In the genomic region with DNA sequence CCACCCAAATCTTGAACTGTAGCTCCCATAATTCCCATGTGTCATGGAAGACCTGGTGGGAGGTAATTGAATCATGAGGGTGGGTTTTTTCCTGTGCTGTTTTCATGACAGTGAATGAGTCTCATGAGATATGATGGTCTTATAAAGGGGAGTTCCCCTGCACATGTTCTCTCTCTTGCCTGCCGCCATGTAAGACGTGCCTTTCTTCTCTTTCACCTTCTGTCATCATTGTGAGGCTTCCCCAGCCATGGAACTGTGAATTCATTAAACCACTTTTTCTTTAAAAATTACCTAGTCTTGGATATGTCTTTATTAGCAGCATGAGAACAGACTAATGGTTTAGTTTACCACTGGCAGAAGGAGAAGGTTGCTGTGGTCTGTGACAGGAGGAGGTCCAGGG, we compare ENCODE assay signal across 25 cellular contexts.
DNase-seq lines count a peak whose midpoint lies in the region; ATAC-seq, FAIRE-seq and TF ChIP-seq lines count a peak whose summit lies in the region.
"Had no signal": no experiment of that assay in that cellular context is flagged by ENCODE, and none has a peak within 500 bp of the region (broad histone marks: within the 10 kb centered on the region; RNA-seq: fewer than 3 reads in every experiment).

No MANE protein-coding gene starts in this region.

- H3K9me3 ChIP-seq in A549: peaks cover 9% of the 10 kb centered on the region; the same call in 1 of the 3 replicates
- no peaks in the 10 kb centered on the region for H3K9me3 ChIP-seq in H9 (ENCODE audit: control insufficient read depth, low read depth, low read length)
- H3K9me3 ChIP-seq in RWPE2 (ENCODE audit: severe bottlenecking): no peaks in the 10 kb centered on the region
- no peaks in the 10 kb centered on the region for H3K9me3 ChIP-seq in K562 (replicated peaks; ENCODE audit: control insufficient read depth, insufficient read depth, low read depth, low read length)
- no peaks in the 10 kb centered on the region for H3K9me3 ChIP-seq in BE2C

- no peaks in the 10 kb centered on the region for H3K27me3 Mint-ChIP-seq in H9 (ENCODE audit: low read depth)

- no peak overlapping the region for H3K27ac Mint-ChIP-seq in H9
- H3K27ac Mint-ChIP-seq: B cell; CD4-positive, alpha-beta memory T cell; CD4-positive, CD25-positive, alpha-beta regulatory T cell had no signal

- ATAC-seq in A549: no peak
- ATAC-seq in RWPE2 (ENCODE audit: low read depth): no peak
- no peak for ATAC-seq in K562

- FAIRE-seq in A549 (lab: Jason Lieb, UNC): no peak
- no peak for FAIRE-seq in K562 (lab: Jason Lieb, UNC)
- FAIRE-seq: A204.1, D721Med, G401.6, GM12892, GM18507, GM19239 had no signal

- in situ Hi-C loops in K562 (cut with MboI): no loop called here

- H3K9ac ChIP-seq in H9 (ENCODE audit: extremely low read depth, insufficient read length, low read length) (no peak overlapping the region), K562 (ENCODE audit: insufficient read depth in 1 of 2, low read depth in 2 of 2, low read length in 2 of 2) (no peak overlapping the region)
- H3K9ac ChIP-seq: BLaER1 had no signal

- H3K79me2 ChIP-seq in H9 (ENCODE audit: insufficient read depth, low read length): no peaks in the 10 kb centered on the region
- H3K79me2 ChIP-seq in K562 (ENCODE audit: control insufficient read depth, insufficient read depth, low read length): no peaks in the 10 kb centered on the region

- H2BK15ac ChIP-seq in H9 (ENCODE audit: low read depth, low read length): no peak overlapping the region

- H4K91ac ChIP-seq in H9 (ENCODE audit: insufficient read length, low read depth, low read length): no peak overlapping the region

- no peak for TF ChIP-seq CTCF in A549 (IDR thresholded peaks at IDR 0.05)
- TF ChIP-seq CTCF in H9 (conservative IDR thresholded peaks at IDR 0.05): no peak
- TF ChIP-seq CTCF in RWPE2 (IDR thresholded peaks at IDR 0.05; ENCODE audit: poor library complexity, severe bottlenecking): no peak
- TF ChIP-seq CTCF in K562 (IDR thresholded peaks at IDR 0.05 in 2 of 3, conservative IDR thresholded peaks at IDR 0.05 in 1 of 3; ENCODE audit: insufficient read depth in 2 of 3, low read depth in 1 of 3, low read length in 3 of 3): no peak
- TF ChIP-seq CTCF in BE2C (IDR thresholded peaks at IDR 0.05; ENCODE audit: low read depth, low read length): no peak

- H3K18ac ChIP-seq in H9 (ENCODE audit: insufficient read length, low read depth, low read length): no peak overlapping the region

- POLR2A ChIA-PET in A549 (lab: Yijun Ruan, JAX): no interaction called here
- POLR2A ChIA-PET in K562 (lab: Yijun Ruan, JAX): no interaction called here

- H3T11ph ChIP-seq in H9 (ENCODE audit: low read length): no peak overlapping the region

- H4K20me1 ChIP-seq in H9 (ENCODE audit: control insufficient read depth, insufficient read depth, insufficient read length): no peaks in the 10 kb centered on the region
- no peaks in the 10 kb centered on the region for H4K20me1 ChIP-seq in K562 (replicated peaks; ENCODE audit: control insufficient read depth, insufficient read depth, low read length)
- H4K20me1 ChIP-seq: BLaER1 had no signal

- H3K56ac ChIP-seq in H9 (ENCODE audit: insufficient read length, low read depth, low read length): no peak overlapping the region

- H3K9me1 ChIP-seq in K562 (ENCODE audit: control insufficient read depth, insufficient read depth, low read length): no peaks in the 10 kb centered on the region

- 38% methylated on average over 2 of the region's 2 CpGs for WGBS in A549 (ENCODE audit: missing lambda C conversion rate)
- WGBS in H9 (ENCODE audit: extremely low coverage, insufficient read length, low lambda C conversion rate): no CpG with 5 or more reads among the region's 2 CpGs
- WGBS in K562 (ENCODE audit: insufficient coverage, low coverage, missing lambda C conversion rate): 0% methylated on average over 1 of the region's 2 CpGs

- CTCF ChIA-PET in A549 (lab: Yijun Ruan, JAX): interaction anchor here (0.9 kb wide), 1 partner anchor 179 kb away, joined by 3 read pairs; no protein-coding TSS in a partner anchor
- CTCF ChIA-PET in K562 (lab: Yijun Ruan, JAX; ENCODE audit: low intra/inter-chr PET ratio): no interaction called here

- H3K23me2 ChIP-seq in H9 (ENCODE audit: insufficient read length, low read depth, low read length, poor library complexity, severe bottlenecking): no peaks in the 10 kb centered on the region

- no peak overlapping the region for H2AFZ ChIP-seq in H9 (ENCODE audit: low read length)
- no peak overlapping the region for H2AFZ ChIP-seq in K562 (ENCODE audit: low read depth, low read length)

- TF ChIP-seq RAD21 in A549 (conservative IDR thresholded peaks at IDR 0.05 in 1 of 2, IDR thresholded peaks at IDR 0.05 in 1 of 2) (no peak), K562 (CRISPR knock-in tag; conservative IDR thresholded peaks at IDR 0.05 in 1 of 2, IDR thresholded peaks at IDR 0.05 in 1 of 2) (no peak)

- H3K14ac ChIP-seq in H9 (ENCODE audit: insufficient read depth, low read length): no peak overlapping the region

- H3K4me2 ChIP-seq in A549 (no peak overlapping the region), H9 (ENCODE audit: insufficient read depth, insufficient read length, low read length) (no peak overlapping the region), K562 (ENCODE audit: insufficient read depth, low read length) (no peak overlapping the region)
- H3K4me2 ChIP-seq: BLaER1 had no signal

- H2BK12ac ChIP-seq in H9 (ENCODE audit: insufficient read length, low read depth, low read length): no peak overlapping the region

- no peak overlapping the region for H3K4ac ChIP-seq in H9 (ENCODE audit: low read depth, low read length)

- no peak overlapping the region for H4K8ac ChIP-seq in H9 (replicated peaks; ENCODE audit: insufficient read length, low read depth, low read length)

- peaks cover 16% of the 10 kb centered on the region in 2 experiments for H3K4me1 Mint-ChIP-seq in H9
- H3K4me1 Mint-ChIP-seq: B cell; CD14-positive monocyte; CD4-positive, alpha-beta memory T cell; CD4-positive, CD25-positive, alpha-beta regulatory T cell had no signal

- H3K4me3 ChIP-seq in A549 (no peak overlapping the region), RWPE2 (ENCODE audit: severe bottlenecking) (no peak overlapping the region), K562 (no peak overlapping the region), BE2C (ENCODE audit: low read depth, low read length) (no peak overlapping the region)
- H3K4me3 ChIP-seq: BLaER1 had no signal

- H2BK5ac ChIP-seq in H9 (ENCODE audit: insufficient read length, low read length): no peak overlapping the region

- no peak overlapping the region for H3K4me3 Mint-ChIP-seq in H9
- H3K4me3 Mint-ChIP-seq: B cell; CD14-positive monocyte; CD4-positive, alpha-beta memory T cell; CD4-positive, CD25-positive, alpha-beta regulatory T cell had no signal

- peaks cover 0 to 8% (median 5%) of the 10 kb centered on the region in 3 experiments; a peak in 4 of 7 replicates for H3K36me3 Mint-ChIP-seq in H9 (ENCODE audit: insufficient read depth in 1 of 3, low read depth in 3 of 3)
- H3K36me3 Mint-ChIP-seq: CD14-positive monocyte; CD4-positive, CD25-positive, alpha-beta regulatory T cell had no signal

- TF ChIP-seq POLR2A in A549 (IDR thresholded peaks at IDR 0.05; ENCODE audit: low read length): no peak
- TF ChIP-seq POLR2A in K562 (conservative IDR thresholded peaks at IDR 0.05): no peak

- H3K27ac ChIP-seq in A549 (no peak overlapping the region), H9 (ENCODE audit: insufficient read length, low read depth, low read length) (no peak overlapping the region), RWPE2 (ENCODE audit: poor library complexity, severe bottlenecking) (peak overlapping the region; percentile 76), K562 (ENCODE audit: extremely low read depth, low read depth, low read length) (no peak overlapping the region)
- H3K27ac ChIP-seq: BLaER1 had no signal

- no peak for TF ChIP-seq EP300 in A549 (IDR thresholded peaks at IDR 0.05)
- TF ChIP-seq EP300 in K562 (IDR thresholded peaks at IDR 0.05; ENCODE audit: low read length): no peak

- no peaks in the 10 kb centered on the region for H3K36me3 ChIP-seq in RWPE2 (ENCODE audit: low read depth)
- no peaks in the 10 kb centered on the region for H3K36me3 ChIP-seq in K562 (ENCODE audit: control insufficient read depth, insufficient read depth, low read length)
- no peaks in the 10 kb centered on the region for H3K36me3 ChIP-seq in BE2C
- H3K36me3 ChIP-seq: BLaER1 had no signal

- H3K23ac ChIP-seq in H9 (ENCODE audit: insufficient read length, low read depth, low read length): no peak overlapping the region

- H3K27me3 ChIP-seq in H9 (ENCODE audit: insufficient read depth, low read length): no peaks in the 10 kb centered on the region
- H3K27me3 ChIP-seq in RWPE2 (ENCODE audit: insufficient read depth, poor library complexity, severe bottlenecking): no peaks in the 10 kb centered on the region
- H3K27me3 ChIP-seq in K562 (ENCODE audit: control insufficient read depth in 2 of 2, insufficient read depth in 2 of 2, low read length in 2 of 2): 0 out of 5 replicates have a peak, but pooled peaks cover 0 to 4% of the 10 kb centered on the region in 2 experiments
- H3K27me3 ChIP-seq in BE2C: no peaks in the 10 kb centered on the region
- H3K27me3 ChIP-seq: BLaER1 had no signal

- H3K9me3 Mint-ChIP-seq in H9: peaks cover 9 to 14% of the 10 kb centered on the region in 2 experiments; a peak in 4 of 5 replicates

- no TSS peak for BruUV-seq in K562 (replicated peaks; lab: Mats Ljungman, UMichigan)

- H3K4me1 ChIP-seq in A549: no peaks in the 10 kb centered on the region
- H3K4me1 ChIP-seq in H9 (ENCODE audit: insufficient read depth, low read length): no peaks in the 10 kb centered on the region
- peaks cover 29% of the 10 kb centered on the region for H3K4me1 ChIP-seq in RWPE2 (ENCODE audit: insufficient read depth, poor library complexity, severe bottlenecking)
- H3K4me1 ChIP-seq in K562 (replicated peaks in 1 of 2; ENCODE audit: control insufficient read depth in 2 of 2, insufficient read depth in 2 of 2, low read length in 2 of 2): no peaks in the 10 kb centered on the region
- no peaks in the 10 kb centered on the region for H3K4me1 ChIP-seq in BE2C
- H3K4me1 ChIP-seq: BLaER1, Caco-2 had no signal

- H2BK120ac ChIP-seq in H9 (ENCODE audit: low read depth, low read length, poor library complexity, severe bottlenecking): no peak overlapping the region

- H2AK5ac ChIP-seq in H9 (ENCODE audit: insufficient read length, low read length): no peak overlapping the region

- no peaks in the 10 kb centered on the region for H3K79me1 ChIP-seq in H9 (ENCODE audit: insufficient read depth, low read depth, low read length, poor library complexity, severe bottlenecking)

- no peak for DNase-seq in A549 (ENCODE audit: low read depth in 1 of 2, low spot score in 1 of 2)
- DNase-seq in H9: no peak
- DNase-seq in RWPE2 (ENCODE audit: low spot score): no peak
- no peak for DNase-seq in K562 (ENCODE audit: extremely low read depth in 1 of 4, low spot score in 3 of 4)
- no peak for DNase-seq in BE2C
- DNase-seq in KG1 (lab: John Stamatoyannopoulos, UW): no peak
- DNase-seq in SKM-1 (lab: John Stamatoyannopoulos, UW; ENCODE audit: unreplicated experiment): no peak
- DNase-seq: 8988T; AML-193; C1 segment of cervical spinal cord; Caco-2; Calu3; CD4-positive, alpha-beta memory T cell; CD4-positive, CD25-positive, alpha-beta regulatory T cell; DMS79 treated with DMSO at 0.1 percent for 48 hours; GF-D8 had no signal

- peak overlapping the region; percentile 44 for H4K5ac ChIP-seq in H9 (ENCODE audit: insufficient read length, low read depth, low read length)

- intact Hi-C loops in K562 (cut with micrococcal nuclease): no loop called here

- H2BK20ac ChIP-seq in H9 (ENCODE audit: low read depth, low read length, poor library complexity, severe bottlenecking): no peak overlapping the region
